ENCODE assay signal across 1 cellular context in genomic region chr10:102132563-102133372, GRCh38.
TF ChIP-seq lines count a peak whose summit lies in the region.

PPRC1 (plus strand) TSS chr10:102133040; CDS start chr10:102133069, 29 bp downstream.

TF ChIP-seq in HEK293, 187 proteins besides CTCF, POLR2A, EP300 and RAD21 (continued from another document):
- TF ChIP-seq ZBTB44 (tag by site-specific recombination; IDR thresholded peaks at IDR 0.05) (peak; percentile 39; the same call in 1 of the 2 replicates), ZNF701 (tag by site-specific recombination; IDR thresholded peaks at IDR 0.05) (no peak), YY2 (tag by site-specific recombination; IDR thresholded peaks at IDR 0.05) (peak; percentile 94), ZNF768 (tag by site-specific recombination; IDR thresholded peaks at IDR 0.05) (no peak; the same call in 1 of the 2 replicates), ZNF211 (tag by site-specific recombination; IDR thresholded peaks at IDR 0.05; ENCODE audit: low read depth) (no peak), ZXDB (tag by site-specific recombination; IDR thresholded peaks at IDR 0.05) (peak; percentile 97), ZBTB6 (tag by site-specific recombination; IDR thresholded peaks at IDR 0.05) (no peak), ZNF366 (tag by site-specific recombination; conservative IDR thresholded peaks at IDR 0.05) (peak; percentile 41; the same call in 1 of the 2 replicates), GLIS2 (tag by site-specific recombination; IDR thresholded peaks at IDR 0.05) (no peak), ATF2 (tag by site-specific recombination; IDR thresholded peaks at IDR 0.05; ENCODE audit: low read depth) (no peak), FEZF1 (tag by site-specific recombination; IDR thresholded peaks at IDR 0.05) (no peak; the same call in none of the 2 replicates), ZNF157 (tag by site-specific recombination; IDR thresholded peaks at IDR 0.05) (0 out of 2 replicates have a peak, but pooled peaks have one; percentile 41), ZNF707 (tag by site-specific recombination; IDR thresholded peaks at IDR 0.05) (no peak), ZNF654 (tag by site-specific recombination; IDR thresholded peaks at IDR 0.05; ENCODE audit: low read depth) (peak; percentile 98), ZNF660 (tag by site-specific recombination; IDR thresholded peaks at IDR 0.05) (peak; percentile 77), ZNF133 (tag by site-specific recombination; IDR thresholded peaks at IDR 0.05) (0 out of 2 replicates have a peak, but pooled peaks have one; percentile 29), ZNF18 (tag by site-specific recombination; IDR thresholded peaks at IDR 0.05) (0 out of 2 replicates have a peak, but pooled peaks have one; percentile 14), ZNF324 (tag by site-specific recombination; IDR thresholded peaks at IDR 0.05) (peak; percentile 50), ZNF837 (tag by site-specific recombination; IDR thresholded peaks at IDR 0.05) (peak; percentile 84; the same call in 1 of the 2 replicates), ZNF677 (tag by site-specific recombination; IDR thresholded peaks at IDR 0.05) (no peak), ZFP69B (tag by site-specific recombination; IDR thresholded peaks at IDR 0.05) (peak; percentile 95), ZBTB20 (tag by site-specific recombination; IDR thresholded peaks at IDR 0.05) (peak; percentile 89)
- TF ChIP-seq, protein P1, sequence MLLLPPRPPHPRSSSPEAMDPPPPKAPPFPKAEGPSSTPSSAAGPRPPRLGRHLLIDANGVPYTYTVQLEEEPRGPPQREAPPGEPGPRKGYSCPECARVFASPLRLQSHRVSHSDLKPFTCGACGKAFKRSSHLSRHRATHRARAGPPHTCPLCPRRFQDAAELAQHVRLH (tag by site-specific recombination; IDR thresholded peaks at IDR 0.05): peak; percentile 99
